Comparison of ENCODE assay signal across 13 cellular contexts in the genomic region with DNA sequence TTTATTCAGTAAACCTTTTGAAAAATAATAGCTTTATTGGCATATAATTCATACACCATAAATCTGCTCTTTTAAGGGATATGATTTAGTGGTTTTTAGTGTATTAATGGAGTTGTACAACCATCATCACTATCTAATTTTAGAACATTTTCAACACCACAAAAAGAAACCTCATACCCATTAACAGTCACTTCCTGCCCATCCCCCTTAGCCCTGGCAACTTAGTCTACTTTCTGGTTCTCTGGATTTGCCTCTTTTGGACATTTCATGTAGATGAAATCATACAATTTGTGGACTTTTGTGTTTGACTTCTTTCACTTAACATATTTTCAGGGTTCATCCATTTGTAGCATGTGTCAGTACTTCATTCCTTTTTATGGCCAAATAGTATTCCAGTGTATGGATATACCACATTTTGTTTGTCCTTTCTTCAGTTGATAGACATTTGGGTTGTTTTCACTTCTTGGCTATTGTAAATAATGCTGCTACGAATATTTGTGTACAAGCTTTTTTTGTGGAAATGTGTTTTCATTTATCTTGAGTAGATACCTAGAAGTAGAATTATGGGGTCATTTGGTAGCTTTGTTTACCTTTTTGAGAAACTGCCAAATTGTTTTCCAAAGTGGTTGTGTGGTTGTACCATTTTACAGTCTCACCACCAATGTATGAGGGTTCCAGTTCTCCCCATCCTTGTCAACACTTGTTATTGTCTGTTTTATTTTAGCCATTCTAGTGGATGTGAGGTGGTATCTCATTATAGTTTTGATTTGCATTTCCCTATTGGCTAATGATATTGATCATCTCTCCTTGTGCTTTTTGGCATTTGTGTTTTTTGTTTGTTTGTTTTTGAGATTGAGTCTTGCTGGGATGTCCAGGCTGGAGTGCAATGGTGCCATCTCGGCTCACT. TPM values are rescaled to one million over a fixed set of nuclear protein-coding genes. Genes with fewer than 3 reads are reported as not detected.
DNase-seq lines count a peak whose midpoint lies in the region; ATAC-seq and TF ChIP-seq lines count a peak whose summit lies in the region.
"Had no signal": no experiment of that assay in that cellular context is flagged by ENCODE, and none has a peak within 500 bp of the region (broad histone marks: within the 10 kb centered on the region; RNA-seq: fewer than 3 reads in every experiment).

No MANE protein-coding gene starts in this region.

- peak overlapping the region in 8 of 10 experiments; percentile 0 to 42 (median 16); a peak in 7 of 20 replicates for H3K4me3 ChIP-seq in BLaER1 treated with 17β-estradiol and CSF1 and Interleukin-3, amounts not matched to agents 10 nM and 100 nM
- H3K4me3 ChIP-seq in IMR-90 (ENCODE audit: insufficient read depth, low read depth, low read length) (no peak overlapping the region), BE2C (ENCODE audit: low read depth, low read length) (no peak overlapping the region)

- peak overlapping the region; percentile 39 to 97; a peak in 3 of 4 replicates for H4K8ac ChIP-seq in IMR-90 (ENCODE audit: low read depth in 2 of 2, low read length in 2 of 2)

- CTCF ChIA-PET in IMR-90 (lab: Yijun Ruan, JAX), result interaction anchor here (0.5 kb wide), 1 partner anchor 212 kb away, joined by 3 read pairs; no protein-coding TSS in a partner anchor
- CTCF ChIA-PET in activated CD4-positive, alpha-beta memory T cell treated with anti-CD3 and anti-CD28 coated beads, Interleukin-2, amount 10 ng/mL, durations not matched to agents 7 days and 5 days (lab: Charles Lee), result interaction anchor here (0.8 to 1.1 kb wide), 3 partner anchors 10 to 14 kb away, joined by 3 to 5 read pairs (median 4); no protein-coding TSS in a partner anchor

- peak overlapping the region; percentile 21; the same call in 1 of the 2 replicates for H2AK5ac ChIP-seq in IMR-90 (ENCODE audit: low read depth, low read length)

- intact Hi-C loops in IMR-90 (cut with micrococcal nuclease), result no loop called here

- no peak overlapping the region for H2AFZ ChIP-seq in IMR-90 (replicated peaks; ENCODE audit: low read length, poor library complexity)

- H3K36me3 Mint-ChIP-seq in activated CD4-positive, alpha-beta memory T cell treated with anti-CD3 and anti-CD28 coated beads, Interleukin-2, amount 10 ng/mL, durations not matched to agents 7 days and 5 days (ENCODE audit: low read depth), result peaks cover 80% of the 10 kb centered on the region

- peak overlapping the region; percentile 74 for H3K27ac Mint-ChIP-seq in activated CD4-positive, alpha-beta memory T cell treated with anti-CD3 and anti-CD28 coated beads, Interleukin-2, amount 10 ng/mL, durations not matched to agents 7 days and 5 days

- peak overlapping the region; percentile 99 for H2BK5ac ChIP-seq in IMR-90 (ENCODE audit: low read depth, low read length, poor library complexity, severe bottlenecking)

- BruUV-seq in IMR-90 (replicated peaks; lab: Mats Ljungman, UMichigan), result no TSS peak

- DNase-seq in IMR-90 (peak; percentile 54), iris pigment epithelial cell (ENCODE audit: low read depth) (peak; percentile 70), NCI-H187 treated with DMSO at 0.1 percent for 48 hours (lab: John Stamatoyannopoulos, UW) (no peak), middle frontal gyrus (ENCODE audit: extremely low spot score, low spot score) (no peak), BE2C (no peak), GOT3 (lab: John Stamatoyannopoulos, UW) (no peak)
- DNase-seq in activated CD4-positive, alpha-beta memory T cell treated with anti-CD3 and anti-CD28 coated beads, Interleukin-2, amount 10 ng/mL, durations not matched to agents 7 days and 5 days, result peak; percentile 51
- DNase-seq: islet precursor cell; stimulated activated CD4-positive, alpha-beta T cell treated with anti-CD3 and anti-CD28 coated beads, Interleukin-2, amount 100 ng/mL, for 24 hours; WERI-Rb-1 had no signal

- dilution Hi-C loops in IMR-90 (cut with HindIII; ENCODE audit: low sequenced_read_pairs, unreplicated experiment), result no loop called here

- H2BK15ac ChIP-seq in IMR-90 (ENCODE audit: low read depth, low read length), result peak overlapping the region; percentile 98; the same call in 2 of the 3 replicates

- H4K20me1 ChIP-seq in BLaER1 treated with 17β-estradiol and CSF1 and Interleukin-3, amounts not matched to agents 10 nM and 100 nM, result peaks cover 0 to 99% (median 31%) of the 10 kb centered on the region in 11 experiments; a peak in 14 of 22 replicates
- H4K20me1 ChIP-seq in IMR-90 (ENCODE audit: insufficient read depth, low read length), result peaks cover 42% of the 10 kb centered on the region

- peak overlapping the region; percentile 47 to 97 (median 93); a peak in 21 of 22 replicates for H3K27ac ChIP-seq in BLaER1 treated with 17β-estradiol and CSF1 and Interleukin-3, amounts not matched to agents 10 nM and 100 nM
- no peak overlapping the region; the same call in 1 of the 2 replicates for H3K27ac ChIP-seq in IMR-90 (ENCODE audit: insufficient read depth, low read length)
- H3K27ac ChIP-seq: epithelial cell of prostate, HL-60, WERI-Rb-1 had no signal

- no peak for ATAC-seq in IMR-90 (ENCODE audit: low read depth)

- peaks cover 82 to 98% (median 90%) of the 10 kb centered on the region in 10 experiments for H3K4me1 ChIP-seq in BLaER1 treated with 17β-estradiol and CSF1 and Interleukin-3, amounts not matched to agents 10 nM and 100 nM
- H3K4me1 ChIP-seq in IMR-90 (ENCODE audit: control insufficient read depth, insufficient read depth, low read length) (peaks cover 58% of the 10 kb centered on the region), BE2C (no peaks in the 10 kb centered on the region)

- H4K5ac ChIP-seq in IMR-90 (ENCODE audit: low read depth, low read length), result no peak overlapping the region; the same call in 1 of the 2 replicates

- peak overlapping the region; percentile 31; the same call in 1 of the 2 replicates for H4K91ac ChIP-seq in IMR-90 (ENCODE audit: insufficient read depth, low read depth, low read length)

- H3K9me3 ChIP-seq in BLaER1 treated with 17β-estradiol and CSF1 and Interleukin-3, amounts not matched to agents 10 nM and 100 nM (replicated peaks in 1 of 11), result peaks cover 9 to 25% (median 18%) of the 10 kb centered on the region in 11 experiments; a peak in 21 of 22 replicates
- H3K9me3 ChIP-seq in IMR-90 (ENCODE audit: control insufficient read depth, insufficient read depth, low read length) (no peaks in the 10 kb centered on the region), BE2C (no peaks in the 10 kb centered on the region; the same call in 1 of the 2 replicates)

- 100% methylated on average over 1 of the region's 2 CpGs; no CpG with 5 or more reads in 1 of the 2 experiments for WGBS in IMR-90 (ENCODE audit: extremely low coverage in 2 of 2, insufficient read length in 1 of 2), 2 experiments

- peaks cover 30 to 68% of the 10 kb centered on the region in 2 experiments for H3K79me1 ChIP-seq in IMR-90 (ENCODE audit: low read depth in 1 of 2, low read length in 2 of 2)

- POLR2A ChIA-PET in IMR-90 (lab: Charles Lee; ENCODE audit: unreplicated experiment), result no interaction called here
- POLR2A ChIA-PET in activated CD4-positive, alpha-beta memory T cell treated with anti-CD3 and anti-CD28 coated beads, Interleukin-2, amount 10 ng/mL, durations not matched to agents 7 days and 5 days (lab: Charles Lee), result interaction anchor here (0.6 to 2.9 kb wide), 9 partner anchors 10 to 44 kb away, joined by 3 to 23 read pairs (median 5); no protein-coding TSS in a partner anchor

- peaks cover 10 to 66% (median 39%) of the 10 kb centered on the region in 11 experiments; a peak in 21 of 22 replicates for H3K36me3 ChIP-seq in BLaER1 treated with 17β-estradiol and CSF1 and Interleukin-3, amounts not matched to agents 10 nM and 100 nM
- peaks cover 33% of the 10 kb centered on the region for H3K36me3 ChIP-seq in IMR-90 (ENCODE audit: control insufficient read depth, insufficient read depth, low read length)
- no peaks in the 10 kb centered on the region for H3K36me3 ChIP-seq in BE2C
- H3K36me3 ChIP-seq: WERI-Rb-1 had no signal

- in situ Hi-C loops in IMR-90 (cut with MboI; ENCODE audit: low sequenced_read_pairs), result no loop called here

- peak overlapping the region; percentile 54; the same call in 1 of the 2 replicates for H2BK120ac ChIP-seq in IMR-90 (ENCODE audit: low read depth, low read length)

- no peaks in the 10 kb centered on the region for H3K27me3 ChIP-seq in BLaER1 treated with 17β-estradiol and CSF1 and Interleukin-3, amounts not matched to agents 10 nM and 100 nM
- H3K27me3 ChIP-seq in IMR-90 (ENCODE audit: control insufficient read depth, insufficient read depth, low read length), result no peaks in the 10 kb centered on the region
- H3K27me3 ChIP-seq in BE2C, result no peaks in the 10 kb centered on the region

- peaks cover 15% of the 10 kb centered on the region for H3K9me3 Mint-ChIP-seq in activated CD4-positive, alpha-beta memory T cell treated with anti-CD3 and anti-CD28 coated beads, Interleukin-2, amount 10 ng/mL, durations not matched to agents 7 days and 5 days

- peaks cover 45% of the 10 kb centered on the region for H3K9me1 ChIP-seq in IMR-90 (ENCODE audit: insufficient read depth, low read length)

- H3K27me3 Mint-ChIP-seq in activated CD4-positive, alpha-beta memory T cell treated with anti-CD3 and anti-CD28 coated beads, Interleukin-2, amount 10 ng/mL, durations not matched to agents 7 days and 5 days, result no peaks in the 10 kb centered on the region

- H3K4ac ChIP-seq in IMR-90 (ENCODE audit: low read depth, low read length), result no peak overlapping the region

- H3K9ac ChIP-seq in BLaER1 treated with 17β-estradiol and CSF1 and Interleukin-3, amounts not matched to agents 10 nM and 100 nM, result peak overlapping the region in 6 of 11 experiments; percentile 72 to 84 (median 82); a peak in 9 of 22 replicates
- no peak overlapping the region for H3K9ac ChIP-seq in IMR-90 (ENCODE audit: low read depth, low read length)

- no peak for TF ChIP-seq RAD21 in IMR-90 (IDR thresholded peaks at IDR 0.05; ENCODE audit: low read length)

- H3K18ac ChIP-seq in IMR-90 (ENCODE audit: low read depth, low read length), result peak overlapping the region; percentile 12; the same call in 1 of the 2 replicates

- no peak overlapping the region for H2AK9ac ChIP-seq in IMR-90 (replicated peaks; ENCODE audit: low read depth, low read length, poor library complexity)

- 0 out of 2 replicates have a peak overlapping the region, but pooled peaks have one; percentile 4 for H3K56ac ChIP-seq in IMR-90 (ENCODE audit: extremely low read depth, insufficient read depth, low read length)

- peak overlapping the region; percentile 23; the same call in 1 of the 2 replicates for H2BK20ac ChIP-seq in IMR-90 (ENCODE audit: low read depth, low read length)

- TF ChIP-seq CTCF in IMR-90 (conservative IDR thresholded peaks at IDR 0.05; ENCODE audit: low read depth, low read length) (no peak), BE2C (IDR thresholded peaks at IDR 0.05; ENCODE audit: low read depth, low read length) (no peak)

- peak overlapping the region; percentile 12; the same call in 1 of the 2 replicates for H3K14ac ChIP-seq in IMR-90 (replicated peaks; ENCODE audit: low read depth, low read length)

- peak overlapping the region; percentile 76 to 95 (median 88); a peak in 20 of 22 replicates for H3K4me2 ChIP-seq in BLaER1 treated with 17β-estradiol and CSF1 and Interleukin-3, amounts not matched to agents 10 nM and 100 nM
- no peak overlapping the region for H3K4me2 ChIP-seq in IMR-90 (ENCODE audit: low read depth, low read length)

- peaks cover 78% of the 10 kb centered on the region for H3K4me1 Mint-ChIP-seq in activated CD4-positive, alpha-beta memory T cell treated with anti-CD3 and anti-CD28 coated beads, Interleukin-2, amount 10 ng/mL, durations not matched to agents 7 days and 5 days

- no peak for TF ChIP-seq POLR2A in IMR-90 (IDR thresholded peaks at IDR 0.05; ENCODE audit: low read depth, low read length)

- H3K4me3 Mint-ChIP-seq in activated CD4-positive, alpha-beta memory T cell treated with anti-CD3 and anti-CD28 coated beads, Interleukin-2, amount 10 ng/mL, durations not matched to agents 7 days and 5 days, result peak overlapping the region; percentile 30

- H3K23ac ChIP-seq in IMR-90 (ENCODE audit: low read depth, low read length), result peak overlapping the region; percentile 7; the same call in 1 of the 2 replicates

RNA-seq across cellular contexts. Expression of gene SMAD3, which starts 45.8 kb away (rescaled TPM):
- total RNA-seq in IMR-90 (2012; rRNA removed), result 71.0 and 71.1 TPM in 2 replicates
- polyA plus RNA-seq in IMR-90 (2012; rRNA removed), result 177 and 194 TPM in 2 replicates
- 153 and 181 TPM in 2 replicates for polyA plus RNA-seq in IMR-90 (2012; cell fraction: cytosol; rRNA removed)
- 378 and 409 TPM in 2 replicates for polyA plus RNA-seq in IMR-90 (2012; cell fraction: nucleus; rRNA removed; ENCODE audit: low replicate concordance)
- total RNA-seq in activated CD4-positive, alpha-beta memory T cell treated with anti-CD3 and anti-CD28 coated beads, Interleukin-2, amount 10 ng/mL, durations not matched to agents 7 days and 5 days, result 100 to 1,000 TPM; 145 to 148 TPM
- polyA plus RNA-seq in BE2C (2012; ENCODE audit: insufficient read depth, insufficient read length, low read depth), result 2.1 TPM

Comparison
In these comparisons a context has a peak if more than half of its experiments do, and no peak if none do; other contexts are left out.
1. H3K4me3 ChIP-seq: peak in BLaER1 treated with 17β-estradiol and CSF1 and Interleukin-3, amounts not matched to agents 10 nM and 100 nM (8 of 10); none in IMR-90 (single experiment) and BE2C (single experiment).
2. DNase-seq: peak in IMR-90 (single experiment), activated CD4-positive, alpha-beta memory T cell treated with anti-CD3 and anti-CD28 coated beads, Interleukin-2, amount 10 ng/mL, durations not matched to agents 7 days and 5 days (single experiment) and iris pigment epithelial cell (single experiment); none in NCI-H187 treated with DMSO at 0.1 percent for 48 hours (single experiment), middle frontal gyrus (single experiment), BE2C (single experiment) and GOT3 (single experiment).